In genomic region chr4:72194046-72194445, GRCh38 we compare ENCODE assay signal across 6 cellular contexts.
"Had no signal": no experiment of that assay in that cellular context is flagged by ENCODE, and none has a peak within 500 bp of the region (broad histone marks: within the 10 kb centered on the region; RNA-seq: fewer than 3 reads in every experiment).

No MANE protein-coding gene starts in this region.

- H3K27me3 Mint-ChIP-seq: IgD-negative memory B cell had no signal

- H3K4me3 ChIP-seq: K562 had no signal

- H3K4me1 Mint-ChIP-seq: IgD-negative memory B cell had no signal

- H3K27ac ChIP-seq: HL-60 had no signal

- H3K4me3 Mint-ChIP-seq: IgD-negative memory B cell had no signal

- ATAC-seq: HepG2, K562 had no signal

- DNase-seq: IMR-90, KBM-7 had no signal

- H3K27ac Mint-ChIP-seq: IgD-negative memory B cell had no signal
